13 cellular contexts compared by ENCODE assay signal in the genomic region with DNA sequence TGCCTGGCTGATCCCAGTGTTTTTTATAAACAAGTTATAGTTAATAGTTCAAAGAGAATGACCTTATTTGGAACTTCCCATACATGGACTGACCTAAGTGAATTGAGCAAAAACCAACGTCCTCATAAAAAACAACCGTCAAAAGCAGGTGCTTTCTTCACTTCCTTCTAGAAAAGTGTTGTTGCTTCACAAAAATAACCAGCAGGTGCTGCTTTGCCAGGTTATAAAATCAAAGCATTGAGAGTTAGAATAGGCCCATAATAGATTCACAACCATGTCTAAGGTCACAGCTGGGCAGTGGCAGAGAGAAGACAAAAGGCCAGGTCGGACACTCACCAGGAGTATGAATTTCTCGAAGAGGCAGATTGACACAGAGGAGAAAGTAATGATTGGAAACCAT. TPM values are rescaled to one million over a fixed set of nuclear protein-coding genes. Genes with fewer than 3 reads are reported as not detected.
DNase-seq lines count a peak whose midpoint lies in the region; ATAC-seq lines count a peak whose summit lies in the region.
"Had no signal": no experiment of that assay in that cellular context is flagged by ENCODE, and none has a peak within 500 bp of the region (broad histone marks: within the 10 kb centered on the region; RNA-seq: fewer than 3 reads in every experiment).

No MANE protein-coding gene starts in this region.

- H3K9me3 ChIP-seq in MG63 = no peaks in the 10 kb centered on the region

- peaks cover 5% of the 10 kb centered on the region for H3K27me3 Mint-ChIP-seq in activated naive CD8-positive, alpha-beta T cell treated with anti-CD3 and anti-CD28 coated beads, Interleukin-2, amount 50 U/mL, for 24 hours
- peaks cover 8% of the 10 kb centered on the region for H3K27me3 Mint-ChIP-seq in activated naive CD8-positive, alpha-beta T cell treated with anti-CD3 and anti-CD28 coated beads for 36 hours

- peaks cover 13% of the 10 kb centered on the region for H3K4me1 Mint-ChIP-seq in activated naive CD8-positive, alpha-beta T cell treated with anti-CD3 and anti-CD28 coated beads, Interleukin-2, amount 50 U/mL, for 24 hours
- peaks cover 3% of the 10 kb centered on the region for H3K4me1 Mint-ChIP-seq in activated naive CD8-positive, alpha-beta T cell treated with anti-CD3 and anti-CD28 coated beads for 36 hours
- H3K4me1 Mint-ChIP-seq: activated CD4-positive, alpha-beta T cell treated with anti-CD3 and anti-CD28 coated beads, Interleukin-2, amount 10 ng/mL, durations not matched to agents 7 days and 5 days had no signal

- no peaks in the 10 kb centered on the region; the same call in 1 of the 2 replicates for H3K27me3 ChIP-seq in MG63

- H3K4me3 ChIP-seq in MG63 = no peak overlapping the region

- no peaks in the 10 kb centered on the region for H3K36me3 Mint-ChIP-seq in activated naive CD8-positive, alpha-beta T cell treated with anti-CD3 and anti-CD28 coated beads, Interleukin-2, amount 50 U/mL, for 24 hours (ENCODE audit: low read depth)
- H3K36me3 Mint-ChIP-seq in activated naive CD8-positive, alpha-beta T cell treated with anti-CD3 and anti-CD28 coated beads for 36 hours = no peaks in the 10 kb centered on the region

- ATAC-seq in activated naive CD8-positive, alpha-beta T cell treated with anti-CD3 and anti-CD28 coated beads, Interleukin-2, amount 50 U/mL, for 24 hours = no peak
- ATAC-seq in HG02759 (IDR thresholded peaks at IDR 0.05; ENCODE audit: unreplicated experiment) = peak; percentile 45
- no peak for ATAC-seq in HG03039 (IDR thresholded peaks at IDR 0.05; ENCODE audit: unreplicated experiment)

- H3K4me3 Mint-ChIP-seq in activated naive CD8-positive, alpha-beta T cell treated with anti-CD3 and anti-CD28 coated beads, Interleukin-2, amount 50 U/mL, for 24 hours = no peak overlapping the region
- no peak overlapping the region for H3K4me3 Mint-ChIP-seq in activated naive CD8-positive, alpha-beta T cell treated with anti-CD3 and anti-CD28 coated beads for 36 hours
- H3K4me3 Mint-ChIP-seq: activated CD4-positive, alpha-beta T cell treated with anti-CD3 and anti-CD28 coated beads, Interleukin-2, amount 10 ng/mL, durations not matched to agents 7 days and 5 days; activated naive CD4-positive, alpha-beta T cell treated with anti-CD3 and anti-CD28 coated beads for 36 hours had no signal

- H3K9me3 Mint-ChIP-seq in activated naive CD8-positive, alpha-beta T cell treated with anti-CD3 and anti-CD28 coated beads, Interleukin-2, amount 50 U/mL, for 24 hours = no peaks in the 10 kb centered on the region
- H3K9me3 Mint-ChIP-seq in activated naive CD8-positive, alpha-beta T cell treated with anti-CD3 and anti-CD28 coated beads for 36 hours = no peaks in the 10 kb centered on the region
- H3K9me3 Mint-ChIP-seq: activated CD4-positive, alpha-beta T cell treated with anti-CD3 and anti-CD28 coated beads, Interleukin-2, amount 10 ng/mL, durations not matched to agents 7 days and 5 days; activated naive CD4-positive, alpha-beta T cell treated with anti-CD3 and anti-CD28 coated beads for 36 hours had no signal

- DNase-seq in activated naive CD8-positive, alpha-beta T cell treated with anti-CD3 and anti-CD28 coated beads, Interleukin-2, amount 50 U/mL, for 24 hours = no peak
- no peak for DNase-seq in activated naive CD8-positive, alpha-beta T cell treated with anti-CD3 and anti-CD28 coated beads for 36 hours
- peak; percentile 92 for DNase-seq in NAMALWA (ENCODE audit: low spot score)
- no peak for DNase-seq in NCI-H1092 treated with DMSO at 0.1 percent for 48 hours (lab: John Stamatoyannopoulos, UW)
- no peak for DNase-seq in A172 (ENCODE audit: low spot score)
- no peak for DNase-seq in MG63
- DNase-seq: 8988T; activated CD4-positive, alpha-beta T cell treated with anti-CD3 and anti-CD28 coated beads, Interleukin-2, amount 10 ng/mL, durations not matched to agents 7 days and 5 days; activated naive CD4-positive, alpha-beta T cell treated with anti-CD3 and anti-CD28 coated beads for 36 hours; NCI-H1694 had no signal

- peak overlapping the region; percentile 60 for H3K27ac Mint-ChIP-seq in activated naive CD8-positive, alpha-beta T cell treated with anti-CD3 and anti-CD28 coated beads, Interleukin-2, amount 50 U/mL, for 24 hours
- no peak overlapping the region for H3K27ac Mint-ChIP-seq in activated naive CD8-positive, alpha-beta T cell treated with anti-CD3 and anti-CD28 coated beads for 36 hours
- H3K27ac Mint-ChIP-seq: activated CD4-positive, alpha-beta T cell treated with anti-CD3 and anti-CD28 coated beads, Interleukin-2, amount 10 ng/mL, durations not matched to agents 7 days and 5 days; activated naive CD4-positive, alpha-beta T cell treated with anti-CD3 and anti-CD28 coated beads for 36 hours had no signal

- no peaks in the 10 kb centered on the region for H3K36me3 ChIP-seq in MG63

RNA-seq across cellular contexts. Expression of gene RUBCNL, which starts 9.5 kb away (rescaled TPM):
- total RNA-seq in activated naive CD8-positive, alpha-beta T cell treated with anti-CD3 and anti-CD28 coated beads for 36 hours = 1 to 10 TPM; 1.1 to 1.9 TPM
- total RNA-seq in A172 (2014; rRNA removed; shearing (Covaris generic)) = 0.14 and 0.29 TPM in 2 replicates
- total RNA-seq in MG63 (2014; rRNA removed; shearing (Covaris generic); ENCODE audit: low replicate concordance) = not detected in 2 replicates
- total RNA-seq: activated CD4-positive, alpha-beta T cell treated with anti-CD3 and anti-CD28 coated beads, Interleukin-2, amount 10 ng/mL, durations not matched to agents 7 days and 5 days; HT-29 had no signal
